Comparison of ENCODE assay signal across 9 cellular contexts in the genomic region with DNA sequence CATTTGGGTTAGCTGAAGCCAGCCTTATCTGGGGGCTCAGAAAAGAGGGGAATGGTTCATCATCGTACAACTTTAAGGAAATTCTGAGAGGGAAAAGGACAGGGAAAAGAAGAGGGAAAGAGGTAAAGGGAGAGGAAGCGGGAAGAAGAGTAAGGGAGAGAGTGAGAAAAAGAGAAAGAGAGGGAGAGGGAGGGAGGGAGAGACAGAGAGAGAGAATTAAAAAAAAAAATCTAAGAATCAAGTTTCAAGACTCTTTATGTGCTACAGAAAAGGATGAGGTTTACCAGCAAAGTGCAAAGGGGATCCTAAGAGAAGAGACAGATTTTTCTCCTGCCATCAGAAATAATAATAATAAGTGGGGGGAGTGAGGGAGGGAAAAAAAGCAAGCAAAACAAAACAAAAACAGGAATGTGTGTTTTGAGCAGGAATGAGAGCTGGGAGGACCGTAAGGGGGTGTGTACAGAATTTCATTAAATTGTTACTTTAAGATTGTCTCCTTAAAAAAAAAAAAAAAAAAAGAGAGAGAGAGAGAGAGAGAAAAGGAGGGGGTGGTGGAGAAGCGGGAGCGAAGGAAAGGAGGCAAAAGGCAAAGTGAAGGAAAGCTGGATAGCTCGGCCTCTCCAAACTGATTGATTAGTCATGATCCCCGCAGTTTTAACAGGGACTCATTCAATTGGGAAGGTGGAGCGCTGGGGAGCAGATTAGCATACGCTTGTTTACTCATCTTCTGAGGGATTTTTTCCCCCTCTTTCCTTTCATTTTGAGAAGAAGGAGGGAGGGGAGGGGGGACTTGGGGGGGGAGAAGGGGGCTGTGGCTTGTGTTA. TPM values are rescaled to one million over a fixed set of nuclear protein-coding genes. Genes with fewer than 3 reads are reported as not detected.
DNase-seq lines count a peak whose midpoint lies in the region; ATAC-seq, FAIRE-seq and TF ChIP-seq lines count a peak whose summit lies in the region.
"Had no signal": no experiment of that assay in that cellular context is flagged by ENCODE, and none has a peak within 500 bp of the region (broad histone marks: within the 10 kb centered on the region; RNA-seq: fewer than 3 reads in every experiment).

No MANE protein-coding gene starts in this region.

- H3K36me3 ChIP-seq in gastroesophageal sphincter, result no peaks in the 10 kb centered on the region

- FAIRE-seq in GM12891 (lab: Jason Lieb, UNC), result no peak

- peak; percentile 23 for DNase-seq in GM20000 (ENCODE audit: low spot score)
- no peak for DNase-seq in T-helper 17 cell
- DNase-seq in retinal pigment epithelial cell (ENCODE audit: low read depth), result no peak
- no peak for DNase-seq in NCI-H146 (lab: John Stamatoyannopoulos, UW)
- DNase-seq in GM19240 (ENCODE audit: insufficient read length, low spot score), result no peak
- DNase-seq in GM12891 (ENCODE audit: insufficient read length, low spot score), result no peak
- DNase-seq: activated T-cell treated with anti-CD3 and anti-CD28 coated beads, Interleukin-2, amount 50 U/mL, for 24 hours had no signal

- H3K9me3 ChIP-seq in T-helper 17 cell (ENCODE audit: control insufficient read depth, low read length, poor library complexity, severe bottlenecking) (no peaks in the 10 kb centered on the region), gastroesophageal sphincter (no peaks in the 10 kb centered on the region)

- no peak for TF ChIP-seq POLR2A in gastroesophageal sphincter (IDR thresholded peaks at IDR 0.05)
- no peak for TF ChIP-seq POLR2A in GM12891 (IDR thresholded peaks at IDR 0.05; ENCODE audit: low read depth, low read length)

- H3K4me3 Mint-ChIP-seq in T-helper 17 cell, result peak overlapping the region; percentile 9
- H3K4me3 Mint-ChIP-seq: activated T-cell treated with anti-CD3 and anti-CD28 coated beads, Interleukin-2, amount 50 U/mL, for 24 hours had no signal

- H3K27ac ChIP-seq in gastroesophageal sphincter, result peak overlapping the region in 3 of 4 donors; percentile 20 to 79 (median 36)

- no peak overlapping the region for H3K27ac Mint-ChIP-seq in T-helper 17 cell
- H3K27ac Mint-ChIP-seq: activated T-cell treated with anti-CD3 and anti-CD28 coated beads, Interleukin-2, amount 50 U/mL, for 24 hours had no signal

- no peaks in the 10 kb centered on the region for H3K36me3 Mint-ChIP-seq in T-helper 17 cell (ENCODE audit: low read depth)

- H3K27me3 Mint-ChIP-seq in T-helper 17 cell, result peaks cover 72% of the 10 kb centered on the region

- 26 to 35% methylated on average over 8 to 9 of the region's 9 CpGs for WGBS in gastroesophageal sphincter (ENCODE audit: low coverage in 1 of 2), 2 donors

- peak overlapping the region; percentile 45 to 59 for H3K4me3 ChIP-seq in gastroesophageal sphincter
- H3K4me3 ChIP-seq in retinal pigment epithelial cell (ENCODE audit: low read length), result peak overlapping the region; percentile 68

- H3K27me3 ChIP-seq in gastroesophageal sphincter, result peaks cover 83% of the 10 kb centered on the region

- no peak for ATAC-seq in T-helper 17 cell
- no peak for ATAC-seq in gastroesophageal sphincter
- no peak for ATAC-seq in HG02938 (IDR thresholded peaks at IDR 0.05; ENCODE audit: unreplicated experiment)

- H3K4me1 Mint-ChIP-seq in T-helper 17 cell, result peaks cover 3% of the 10 kb centered on the region

- H3K4me1 ChIP-seq in gastroesophageal sphincter, result peaks cover 0 to 40% (median 0%) of the 10 kb centered on the region in 3 donors

- TF ChIP-seq CTCF in GM20000 (IDR thresholded peaks at IDR 0.05; ENCODE audit: extremely low read depth, missing control alignments) (no peak), gastroesophageal sphincter (IDR thresholded peaks at IDR 0.05) (no peak), retinal pigment epithelial cell (conservative IDR thresholded peaks at IDR 0.05; ENCODE audit: low read depth, low read length) (no peak)

- no peak for TF ChIP-seq EP300 in gastroesophageal sphincter (IDR thresholded peaks at IDR 0.05)

TF ChIP-seq in GM12891, 5 proteins besides CTCF, POLR2A, EP300 and RAD21:
- TF ChIP-seq TAF1 (IDR thresholded peaks at IDR 0.05; ENCODE audit: low read depth, low read length) (no peak), PAX5 (IDR thresholded peaks at IDR 0.05; ENCODE audit: insufficient read depth, low read length, severe bottlenecking) (no peak), SPI1 (IDR thresholded peaks at IDR 0.05; ENCODE audit: low read depth, low read length) (no peak), POU2F2 (IDR thresholded peaks at IDR 0.05; ENCODE audit: low read depth, low read length) (no peak), POLR2AphosphoS5 (IDR thresholded peaks at IDR 0.05; ENCODE audit: low read depth, low read length) (no peak)

RNA-seq across cellular contexts. Expression of a gene that starts 0.4 kb away (rescaled TPM):
- total RNA-seq in T-helper 17 cell (under 1 TPM; 0.37 to 0.52 TPM), gastroesophageal sphincter (1 to 10 TPM; 1.9 to 5.7 (median 3.2) TPM)
- polyA plus RNA-seq in GM12891 (2012; ENCODE audit: low read depth, missing spikeins), result 0.06 TPM
